24 cellular contexts compared by ENCODE assay signal in genomic region chr3:13717222-13717573, GRCh38.
"Had no signal": no experiment of that assay in that cellular context is flagged by ENCODE, and none has a peak within 500 bp of the region (broad histone marks: within the 10 kb centered on the region; RNA-seq: fewer than 3 reads in every experiment).

No MANE protein-coding gene starts in this region.

- H3K4me3 Mint-ChIP-seq: mesothelial cell of epicardium; naive B cell; natural killer cell; nephron progenitor cell; stimulated activated naive CD8-positive, alpha-beta T cell treated with anti-CD3 and anti-CD28 coated beads, Interleukin-15, Interleukin-2, amounts not matched to agents 100 ng/mL and 50 ng/mL, for 24 hours had no signal

- H3K27me3 Mint-ChIP-seq: stimulated activated naive CD8-positive, alpha-beta T cell treated with anti-CD3 and anti-CD28 coated beads, Interleukin-15, Interleukin-2, amounts not matched to agents 100 ng/mL and 50 ng/mL, for 24 hours had no signal

- H3K9me3 Mint-ChIP-seq: natural killer cell had no signal

- H3K27ac Mint-ChIP-seq: natural killer cell; nephron progenitor cell; progenitor cell of endocrine pancreas; stimulated activated naive CD8-positive, alpha-beta T cell treated with anti-CD3 and anti-CD28 coated beads, Interleukin-15, Interleukin-2, amounts not matched to agents 100 ng/mL and 50 ng/mL, for 24 hours had no signal

- H3K27ac ChIP-seq: heart right ventricle, hepatocyte, left ventricle myocardium inferior, ovary, right atrium auricular region, skin epidermis, suprapubic skin, thoracic aorta, tibial artery, uterus had no signal

- H2AFZ ChIP-seq: hepatocyte had no signal

- DNase-seq: left ventricle myocardium inferior; mesendoderm; naive B cell; natural killer cell; nephron progenitor cell; stimulated activated CD4-positive, alpha-beta T cell treated with anti-CD3 and anti-CD28 coated beads, Interleukin-12 subunit alpha, Interleukin-12 subunit beta, amount 100 ng/mL, for 4 hours; stimulated activated CD4-positive, alpha-beta T cell treated with anti-CD3 and anti-CD28 coated beads, Interleukin-15, amount 100 ng/mL, for 24 hours; stimulated activated CD4-positive, alpha-beta T cell treated with anti-CD3 and anti-CD28 coated beads, Interleukin-4, amount 100 ng/mL, for 1 hour; stimulated activated naive CD4-positive, alpha-beta T cell; trophoblast cell had no signal

- H3K36me3 Mint-ChIP-seq: mesothelial cell of epicardium, natural killer cell had no signal

- H3K4me1 Mint-ChIP-seq: naive B cell, natural killer cell, nephron progenitor cell had no signal

- H3K4me1 ChIP-seq: heart right ventricle, left ventricle myocardium inferior, right atrium auricular region, suprapubic skin, tibial artery, uterus had no signal

- H3K79me2 ChIP-seq: hepatocyte had no signal

- H3K4me3 ChIP-seq: heart right ventricle, hepatocyte, left ventricle myocardium inferior, lung, ovary, right atrium auricular region, skin epidermis, suprapubic skin, thoracic aorta, tibial artery, uterus had no signal

- H3K36me3 ChIP-seq: heart right ventricle, left ventricle myocardium inferior, ovary, right atrium auricular region, suprapubic skin, thoracic aorta, tibial artery, uterus had no signal

- H3K9me3 ChIP-seq: ovary, suprapubic skin, thoracic aorta, tibial artery, uterus had no signal

- ATAC-seq: heart right ventricle, natural killer cell, sciatic nerve had no signal

- H3K27me3 ChIP-seq: heart right ventricle, hepatocyte, ovary, right atrium auricular region, suprapubic skin, tibial artery, uterus had no signal
